Comparison of ENCODE assay signal across 1 cellular context in the genomic region with DNA sequence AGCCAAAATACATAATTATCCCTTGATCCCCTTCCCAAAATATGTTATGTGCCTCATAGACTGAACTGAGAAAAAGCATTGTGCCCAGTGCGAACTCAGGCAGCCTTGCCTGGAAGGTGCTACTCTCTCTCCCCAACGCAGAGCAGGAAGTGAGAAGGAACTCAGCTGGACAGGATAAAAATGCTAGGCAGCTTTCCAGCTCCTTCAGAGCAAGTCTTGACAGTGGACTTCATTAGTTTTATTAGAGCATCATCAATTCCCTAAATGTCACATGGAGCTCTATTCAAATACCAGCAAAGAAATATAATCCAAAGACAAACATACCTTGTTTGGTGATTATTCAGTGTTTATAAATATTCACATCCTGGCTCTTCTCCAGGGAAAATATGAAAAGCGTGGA.
TF ChIP-seq lines count a peak whose summit lies in the region.

No MANE protein-coding gene starts in this region.

TF ChIP-seq in HCT116, 20 proteins besides CTCF, POLR2A, EP300 and RAD21:
- no peak for TF ChIP-seq ATF3 (IDR thresholded peaks at IDR 0.05)
- no peak for TF ChIP-seq EGR1 (IDR thresholded peaks at IDR 0.05; ENCODE audit: low read depth)
- TF ChIP-seq ELF1 (IDR thresholded peaks at IDR 0.05; ENCODE audit: borderline replicate concordance, low read depth): no peak
- no peak for TF ChIP-seq SP1 (IDR thresholded peaks at IDR 0.05; ENCODE audit: low read depth)
- no peak for TF ChIP-seq CEBPB (IDR thresholded peaks at IDR 0.05; ENCODE audit: low read depth)
- no peak for TF ChIP-seq SIN3A (IDR thresholded peaks at IDR 0.05; ENCODE audit: low read depth)
- TF ChIP-seq TCF7L2 (IDR thresholded peaks at IDR 0.05; ENCODE audit: borderline replicate concordance, extremely low read depth, insufficient read depth, insufficient read length): no peak
- TF ChIP-seq, protein P1, sequence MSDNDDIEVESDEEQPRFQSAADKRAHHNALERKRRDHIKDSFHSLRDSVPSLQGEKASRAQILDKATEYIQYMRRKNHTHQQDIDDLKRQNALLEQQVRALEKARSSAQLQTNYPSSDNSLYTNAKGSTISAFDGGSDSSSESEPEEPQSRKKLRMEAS (IDR thresholded peaks at IDR 0.05): no peak
- no peak for TF ChIP-seq ZNF274 (IDR thresholded peaks at IDR 0.05; ENCODE audit: low read depth, low read length)
- TF ChIP-seq, protein P2, sequence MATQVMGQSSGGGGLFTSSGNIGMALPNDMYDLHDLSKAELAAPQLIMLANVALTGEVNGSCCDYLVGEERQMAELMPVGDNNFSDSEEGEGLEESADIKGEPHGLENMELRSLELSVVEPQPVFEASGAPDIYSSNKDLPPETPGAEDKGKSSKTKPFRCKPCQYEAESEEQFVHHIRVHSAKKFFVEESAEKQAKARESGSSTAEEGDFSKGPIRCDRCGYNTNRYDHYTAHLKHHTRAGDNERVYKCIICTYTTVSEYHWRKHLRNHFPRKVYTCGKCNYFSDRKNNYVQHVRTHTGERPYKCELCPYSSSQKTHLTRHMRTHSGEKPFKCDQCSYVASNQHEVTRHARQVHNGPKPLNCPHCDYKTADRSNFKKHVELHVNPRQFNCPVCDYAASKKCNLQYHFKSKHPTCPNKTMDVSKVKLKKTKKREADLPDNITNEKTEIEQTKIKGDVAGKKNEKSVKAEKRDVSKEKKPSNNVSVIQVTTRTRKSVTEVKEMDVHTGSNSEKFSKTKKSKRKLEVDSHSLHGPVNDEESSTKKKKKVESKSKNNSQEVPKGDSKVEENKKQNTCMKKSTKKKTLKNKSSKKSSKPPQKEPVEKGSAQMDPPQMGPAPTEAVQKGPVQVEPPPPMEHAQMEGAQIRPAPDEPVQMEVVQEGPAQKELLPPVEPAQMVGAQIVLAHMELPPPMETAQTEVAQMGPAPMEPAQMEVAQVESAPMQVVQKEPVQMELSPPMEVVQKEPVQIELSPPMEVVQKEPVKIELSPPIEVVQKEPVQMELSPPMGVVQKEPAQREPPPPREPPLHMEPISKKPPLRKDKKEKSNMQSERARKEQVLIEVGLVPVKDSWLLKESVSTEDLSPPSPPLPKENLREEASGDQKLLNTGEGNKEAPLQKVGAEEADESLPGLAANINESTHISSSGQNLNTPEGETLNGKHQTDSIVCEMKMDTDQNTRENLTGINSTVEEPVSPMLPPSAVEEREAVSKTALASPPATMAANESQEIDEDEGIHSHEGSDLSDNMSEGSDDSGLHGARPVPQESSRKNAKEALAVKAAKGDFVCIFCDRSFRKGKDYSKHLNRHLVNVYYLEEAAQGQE (IDR thresholded peaks at IDR 0.05; ENCODE audit: low read depth): no peak
- no peak for TF ChIP-seq CBX3 (IDR thresholded peaks at IDR 0.05; ENCODE audit: low read depth)
- no peak for TF ChIP-seq ZBTB33 (IDR thresholded peaks at IDR 0.05; ENCODE audit: extremely low read depth, insufficient replicate concordance, low read length)
- no peak for TF ChIP-seq YY1 (IDR thresholded peaks at IDR 0.05; ENCODE audit: extremely low read depth, insufficient replicate concordance, low read depth, low read length)
- TF ChIP-seq EZH2 (IDR thresholded peaks at IDR 0.05): no peak
- no peak for TF ChIP-seq EZH2phosphoT487 (IDR thresholded peaks at IDR 0.05; ENCODE audit: borderline replicate concordance)
- TF ChIP-seq POLR2AphosphoS5 (IDR thresholded peaks at IDR 0.05; ENCODE audit: low read depth, low read length): no peak
